Comparison of ENCODE assay signal across 14 cellular contexts in genomic region chr3:173743512-173743911, GRCh38.
DNase-seq lines count a peak whose midpoint lies in the region; ATAC-seq, FAIRE-seq and TF ChIP-seq lines count a peak whose summit lies in the region.
"Had no signal": no experiment of that assay in that cellular context is flagged by ENCODE, and none has a peak within 500 bp of the region (broad histone marks: within the 10 kb centered on the region; RNA-seq: fewer than 3 reads in every experiment).

No MANE protein-coding gene starts in this region.

- TF ChIP-seq CTCF in PC-3 (conservative IDR thresholded peaks at IDR 0.05; ENCODE audit: low read depth, low read length) (no peak), mammary epithelial cell (conservative IDR thresholded peaks at IDR 0.05 in 1 of 2, IDR thresholded peaks at IDR 0.05 in 1 of 2; ENCODE audit: extremely low read depth in 1 of 2, insufficient read depth in 1 of 2, low read depth in 1 of 2, low read length in 2 of 2) (no peak)

- H3K4me3 Mint-ChIP-seq in activated CD4-positive, alpha-beta memory T cell treated with anti-CD3 and anti-CD28 coated beads, Interleukin-2, amount 10 ng/mL, durations not matched to agents 7 days and 5 days: no peak overlapping the region
- H3K4me3 Mint-ChIP-seq: CD8-positive, alpha-beta T cell had no signal

- TF ChIP-seq POLR2A in H54 (IDR thresholded peaks at IDR 0.05; ENCODE audit: low read depth, low read length): no peak

- no peaks in the 10 kb centered on the region for H3K9me2 ChIP-seq in PC-3 (replicated peaks; ENCODE audit: low read length)

- H3K36me3 ChIP-seq in PC-3 (ENCODE audit: low read depth, low read length) (no peaks in the 10 kb centered on the region), mammary epithelial cell (ENCODE audit: insufficient read depth, low read length) (no peaks in the 10 kb centered on the region), skeletal muscle satellite cell (ENCODE audit: insufficient read depth, low read length) (no peaks in the 10 kb centered on the region)

- H3K27ac ChIP-seq in PC-3 (ENCODE audit: low read length) (no peak overlapping the region), mammary epithelial cell (ENCODE audit: insufficient read depth, low read depth, low read length) (no peak overlapping the region)
- H3K27ac ChIP-seq: KMS-11, SK-N-MC had no signal

- H3K9me3 Mint-ChIP-seq in activated CD4-positive, alpha-beta memory T cell treated with anti-CD3 and anti-CD28 coated beads, Interleukin-2, amount 10 ng/mL, durations not matched to agents 7 days and 5 days: peaks cover 1% of the 10 kb centered on the region

- H3K36me3 Mint-ChIP-seq in activated CD4-positive, alpha-beta memory T cell treated with anti-CD3 and anti-CD28 coated beads, Interleukin-2, amount 10 ng/mL, durations not matched to agents 7 days and 5 days (ENCODE audit: low read depth): no peaks in the 10 kb centered on the region
- H3K36me3 Mint-ChIP-seq: CD8-positive, alpha-beta T cell had no signal

- no peak overlapping the region for H3K4me3 ChIP-seq in PC-3 (ENCODE audit: low read length)
- no peak overlapping the region for H3K4me3 ChIP-seq in mammary epithelial cell (replicated peaks in 1 of 3; ENCODE audit: insufficient read depth in 1 of 3, low read depth in 2 of 3, low read length in 3 of 3)
- no peak overlapping the region for H3K4me3 ChIP-seq in skeletal muscle satellite cell (ENCODE audit: low read length)
- H3K4me3 ChIP-seq: SK-N-MC had no signal

- peak; percentile 91 for FAIRE-seq in H54 (lab: Jason Lieb, UNC)

- POLR2A ChIA-PET in PC-3 (lab: Charles Lee; ENCODE audit: unreplicated experiment): no interaction called here
- POLR2A ChIA-PET in activated CD4-positive, alpha-beta memory T cell treated with anti-CD3 and anti-CD28 coated beads, Interleukin-2, amount 10 ng/mL, durations not matched to agents 7 days and 5 days (lab: Charles Lee): no interaction called here

- DNase-seq in H54 (ENCODE audit: insufficient read length, low spot score) (no peak), PC-3 (no peak), mammary epithelial cell (no peak), GOT3 (lab: John Stamatoyannopoulos, UW) (no peak)
- DNase-seq in activated CD4-positive, alpha-beta memory T cell treated with anti-CD3 and anti-CD28 coated beads, Interleukin-2, amount 10 ng/mL, durations not matched to agents 7 days and 5 days: no peak
- DNase-seq: CD8-positive, alpha-beta T cell; DND-41; GDM1; NCI-H1417 treated with DMSO at 0.1 percent for 48 hours; NCI-H524 had no signal

- no peak for ATAC-seq in PC-3
- no peak for ATAC-seq in HG02759 (IDR thresholded peaks at IDR 0.05; ENCODE audit: unreplicated experiment)
- ATAC-seq: CD8-positive, alpha-beta T cell had no signal

- H2AFZ ChIP-seq in PC-3 (ENCODE audit: low read length): no peak overlapping the region
- H2AFZ ChIP-seq in mammary epithelial cell (ENCODE audit: low read depth, low read length): no peak overlapping the region

- 100% methylated on average over 1 of the region's 1 CpG for WGBS in mammary epithelial cell (ENCODE audit: low coverage, missing lambda C conversion rate)

- no peak overlapping the region for H3K27ac Mint-ChIP-seq in activated CD4-positive, alpha-beta memory T cell treated with anti-CD3 and anti-CD28 coated beads, Interleukin-2, amount 10 ng/mL, durations not matched to agents 7 days and 5 days
- H3K27ac Mint-ChIP-seq: CD8-positive, alpha-beta T cell had no signal

- no peaks in the 10 kb centered on the region for H3K9me3 ChIP-seq in PC-3 (ENCODE audit: low read length)
- no peaks in the 10 kb centered on the region for H3K9me3 ChIP-seq in mammary epithelial cell (replicated peaks; ENCODE audit: insufficient read depth, low read length)
- H3K9me3 ChIP-seq in skeletal muscle satellite cell (replicated peaks; ENCODE audit: low read length): no peaks in the 10 kb centered on the region

- H4K20me1 ChIP-seq in PC-3 (ENCODE audit: low read length): no peaks in the 10 kb centered on the region
- H4K20me1 ChIP-seq in mammary epithelial cell (ENCODE audit: insufficient read depth, low read length): no peaks in the 10 kb centered on the region

- CTCF ChIA-PET in PC-3 (lab: Charles Lee): no interaction called here
- CTCF ChIA-PET in mammary epithelial cell (lab: Charles Lee; ENCODE audit: low non-redundant PET): no interaction called here
- CTCF ChIA-PET in activated CD4-positive, alpha-beta memory T cell treated with anti-CD3 and anti-CD28 coated beads, Interleukin-2, amount 10 ng/mL, durations not matched to agents 7 days and 5 days (lab: Charles Lee): no interaction called here

- dilution Hi-C loops in mammary epithelial cell (cut with HindIII; ENCODE audit: low sequenced_read_pairs): no loop called here

- BruUV-seq in PC-3 (replicated peaks; lab: Mats Ljungman, UMichigan) (no TSS peak), mammary epithelial cell (replicated peaks; lab: Mats Ljungman, UMichigan) (no TSS peak)

- in situ Hi-C loops in mammary epithelial cell (cut with MboI; ENCODE audit: low sequenced_read_pairs in 2 of 2): no loop called here

- peak overlapping the region; percentile 71; the same call in 1 of the 2 replicates for H3K4me2 ChIP-seq in PC-3 (ENCODE audit: low read length)
- H3K4me2 ChIP-seq in mammary epithelial cell (ENCODE audit: insufficient read depth, low read depth, low read length): peak overlapping the region; percentile 47
- H3K4me2 ChIP-seq in skeletal muscle satellite cell (ENCODE audit: low read length): peak overlapping the region; percentile 56

- intact Hi-C loops in PC-3 (cut with micrococcal nuclease) (no loop called here), mammary epithelial cell (cut with micrococcal nuclease) (no loop called here)

- no peak overlapping the region for H3K9ac ChIP-seq in PC-3 (ENCODE audit: low read length)
- no peak overlapping the region for H3K9ac ChIP-seq in mammary epithelial cell (ENCODE audit: insufficient read depth, low read length)
- H3K9ac ChIP-seq in skeletal muscle satellite cell (ENCODE audit: low read depth, low read length): peak overlapping the region; percentile 31
- H3K9ac ChIP-seq: KMS-11 had no signal

- H3K27me3 Mint-ChIP-seq in activated CD4-positive, alpha-beta memory T cell treated with anti-CD3 and anti-CD28 coated beads, Interleukin-2, amount 10 ng/mL, durations not matched to agents 7 days and 5 days: no peaks in the 10 kb centered on the region

- H3F3A ChIP-seq in PC-3 (ENCODE audit: low read length, unreplicated experiment): no peaks in the 10 kb centered on the region

- H3K27me3 ChIP-seq in PC-3 (ENCODE audit: low read length) (no peaks in the 10 kb centered on the region), mammary epithelial cell (ENCODE audit: insufficient read depth, low read length) (no peaks in the 10 kb centered on the region), skeletal muscle satellite cell (ENCODE audit: control insufficient read depth, insufficient read depth, low read length) (no peaks in the 10 kb centered on the region)

- no peaks in the 10 kb centered on the region for H3K4me1 Mint-ChIP-seq in activated CD4-positive, alpha-beta memory T cell treated with anti-CD3 and anti-CD28 coated beads, Interleukin-2, amount 10 ng/mL, durations not matched to agents 7 days and 5 days

- H3K4me1 ChIP-seq in PC-3 (ENCODE audit: insufficient read depth, low read length) (peaks cover 5% of the 10 kb centered on the region; the same call in 1 of the 2 replicates), mammary epithelial cell (ENCODE audit: insufficient read depth, low read length) (peaks cover 12% of the 10 kb centered on the region), skeletal muscle satellite cell (ENCODE audit: control insufficient read depth, insufficient read depth, low read length) (peaks cover 77% of the 10 kb centered on the region)

- H3K79me2 ChIP-seq in PC-3 (ENCODE audit: low read length) (no peaks in the 10 kb centered on the region), mammary epithelial cell (ENCODE audit: insufficient read depth, low read length) (no peaks in the 10 kb centered on the region)
